Comparison of ENCODE assay signal across 9 cellular contexts in the genomic region with DNA sequence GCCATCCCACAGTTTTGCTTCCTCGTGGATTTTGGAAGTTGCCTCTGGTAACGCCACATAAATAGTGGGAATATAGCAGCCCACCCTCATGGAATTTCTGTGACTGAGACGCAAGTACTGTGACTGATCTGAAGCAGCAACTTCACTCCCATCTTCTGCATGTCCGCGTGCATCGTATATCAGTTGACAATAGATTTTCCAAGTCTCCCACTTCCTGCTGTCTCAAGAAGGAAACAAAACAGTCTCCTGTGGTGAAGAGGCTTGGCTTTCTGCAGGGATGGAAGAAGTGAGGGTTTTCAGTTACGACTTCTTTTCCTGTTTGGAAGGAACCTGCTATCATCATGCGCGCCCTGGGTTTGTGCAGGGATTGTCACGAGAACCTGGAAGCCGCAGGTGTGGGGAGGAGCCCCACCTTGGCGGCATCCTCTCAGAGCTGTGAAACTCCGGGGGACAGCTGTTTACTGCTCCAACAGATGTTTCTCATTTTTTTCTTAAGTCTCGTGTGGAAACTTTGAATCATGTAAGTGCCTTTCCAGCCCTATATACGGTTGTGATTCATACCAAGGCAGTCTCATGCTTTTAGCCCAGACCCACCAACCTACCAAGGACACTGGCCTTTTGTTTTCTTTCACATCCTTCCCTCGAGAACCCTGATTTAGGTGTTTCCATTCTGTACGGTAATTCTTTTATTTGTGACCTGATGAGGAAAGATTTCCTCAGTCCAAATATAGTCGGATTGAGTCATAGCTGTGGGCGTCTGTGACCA. TPM values are rescaled to one million over a fixed set of nuclear protein-coding genes. Genes with fewer than 3 reads are reported as not detected.
DNase-seq lines count a peak whose midpoint lies in the region; ATAC-seq and TF ChIP-seq lines count a peak whose summit lies in the region.
"Had no signal": no experiment of that assay in that cellular context is flagged by ENCODE, and none has a peak within 500 bp of the region (broad histone marks: within the 10 kb centered on the region; RNA-seq: fewer than 3 reads in every experiment).

No MANE protein-coding gene starts in this region.

- peak; percentile 81 to 86 for ATAC-seq in activated CD4-positive, CD25-positive, alpha-beta regulatory T cell treated with anti-CD3 and anti-CD28 coated beads, Interleukin-2, amount 50 U/mL, for 24 hours
- peak; percentile 38 for ATAC-seq in activated CD8-positive, alpha-beta T cell treated with anti-CD3 and anti-CD28 coated beads, Interleukin-2, amount 10 ng/mL, durations not matched to agents 7 days and 5 days
- ATAC-seq in HG02798 (IDR thresholded peaks at IDR 0.05; ENCODE audit: poor library complexity, unreplicated experiment) (no peak), GM18498 (IDR thresholded peaks at IDR 0.05; ENCODE audit: unreplicated experiment) (no peak)

- in situ Hi-C loops in GM13976 (cut with MboI; ENCODE audit: low sequenced_read_pairs, unreplicated experiment) = no loop called here

- no peak overlapping the region for H3K4me3 Mint-ChIP-seq in activated CD8-positive, alpha-beta T cell treated with anti-CD3 and anti-CD28 coated beads, Interleukin-2, amount 10 ng/mL, durations not matched to agents 7 days and 5 days
- H3K4me3 Mint-ChIP-seq: central memory CD8-positive, alpha-beta T cell had no signal

- DNase-seq in activated CD4-positive, CD25-positive, alpha-beta regulatory T cell (lab: John Stamatoyannopoulos, UW) = no peak
- peak; percentile 45 for DNase-seq in activated CD8-positive, alpha-beta T cell treated with anti-CD3 and anti-CD28 coated beads, Interleukin-2, amount 10 ng/mL, durations not matched to agents 7 days and 5 days
- peak; percentile 81 for DNase-seq in fibroblast of the conjunctiva (ENCODE audit: low read depth)
- peak; percentile 73 for DNase-seq in stromal cell of bone marrow (ENCODE audit: low read depth)
- no peak for DNase-seq in GM13976 (ENCODE audit: low spot score)

- no peaks in the 10 kb centered on the region for H3K27me3 Mint-ChIP-seq in activated CD8-positive, alpha-beta T cell treated with anti-CD3 and anti-CD28 coated beads, Interleukin-2, amount 10 ng/mL, durations not matched to agents 7 days and 5 days (ENCODE audit: low read depth)
- H3K27me3 Mint-ChIP-seq: central memory CD8-positive, alpha-beta T cell had no signal

- TF ChIP-seq CTCF in GM13976 (IDR thresholded peaks at IDR 0.05; ENCODE audit: borderline replicate concordance, control extremely low read depth, extremely low read depth, insufficient read depth, missing control alignments) = no peak

- H3K27ac Mint-ChIP-seq in activated CD8-positive, alpha-beta T cell treated with anti-CD3 and anti-CD28 coated beads, Interleukin-2, amount 10 ng/mL, durations not matched to agents 7 days and 5 days = peak overlapping the region; percentile 48

- H3K36me3 Mint-ChIP-seq in activated CD8-positive, alpha-beta T cell treated with anti-CD3 and anti-CD28 coated beads, Interleukin-2, amount 10 ng/mL, durations not matched to agents 7 days and 5 days (ENCODE audit: low read depth) = peaks cover 23% of the 10 kb centered on the region

- H3K9me3 Mint-ChIP-seq in activated CD8-positive, alpha-beta T cell treated with anti-CD3 and anti-CD28 coated beads, Interleukin-2, amount 10 ng/mL, durations not matched to agents 7 days and 5 days (ENCODE audit: insufficient read depth) = peaks cover 8% of the 10 kb centered on the region

- H3K4me1 Mint-ChIP-seq in activated CD8-positive, alpha-beta T cell treated with anti-CD3 and anti-CD28 coated beads, Interleukin-2, amount 10 ng/mL, durations not matched to agents 7 days and 5 days (ENCODE audit: low read depth) = peaks cover 39% of the 10 kb centered on the region

- CTCF ChIA-PET in activated CD8-positive, alpha-beta T cell treated with anti-CD3 and anti-CD28 coated beads, Interleukin-2, amount 10 ng/mL, durations not matched to agents 7 days and 5 days (lab: Charles Lee) = interaction anchor here (0.8 to 3.3 kb wide), 37 partner anchors 9 to 227 kb away, joined by 3 to 40 read pairs (median 7); a partner anchor contains a TSS

- POLR2A ChIA-PET in activated CD8-positive, alpha-beta T cell treated with anti-CD3 and anti-CD28 coated beads, Interleukin-2, amount 10 ng/mL, durations not matched to agents 7 days and 5 days (lab: Charles Lee) = interaction anchor here (0.6 to 1.6 kb wide), 5 partner anchors 55 to 193 kb away, joined by 3 to 25 read pairs (median 3); a partner anchor contains a TSS

RNA-seq across cellular contexts. Expression of a gene that starts 57.5 kb away (rescaled TPM):
- total RNA-seq in activated CD8-positive, alpha-beta T cell treated with anti-CD3 and anti-CD28 coated beads, Interleukin-2, amount 10 ng/mL, durations not matched to agents 7 days and 5 days = 10 to 100 TPM; 40.8 to 41.4 TPM

Comparison
In these comparisons a context has a peak if more than half of its experiments do, and no peak if none do; other contexts are left out.
1. ATAC-seq: peak in activated CD4-positive, CD25-positive, alpha-beta regulatory T cell treated with anti-CD3 and anti-CD28 coated beads, Interleukin-2, amount 50 U/mL, for 24 hours (2 of 2) and activated CD8-positive, alpha-beta T cell treated with anti-CD3 and anti-CD28 coated beads, Interleukin-2, amount 10 ng/mL, durations not matched to agents 7 days and 5 days (single experiment); none in HG02798 (single experiment) and GM18498 (single experiment).
2. DNase-seq: peak in activated CD8-positive, alpha-beta T cell treated with anti-CD3 and anti-CD28 coated beads, Interleukin-2, amount 10 ng/mL, durations not matched to agents 7 days and 5 days (single experiment), fibroblast of the conjunctiva (single experiment) and stromal cell of bone marrow (single experiment); none in activated CD4-positive, CD25-positive, alpha-beta regulatory T cell (0 of 4) and GM13976 (single experiment).